ENCODE assay signal across 13 cellular contexts in genomic region chr1:15249032-15249601, GRCh38. TPM values are rescaled to one million over a fixed set of nuclear protein-coding genes. Genes with fewer than 3 reads are reported as not detected.
DNase-seq lines count a peak whose midpoint lies in the region; ATAC-seq and TF ChIP-seq lines count a peak whose summit lies in the region.
"Had no signal": no experiment of that assay in that cellular context is flagged by ENCODE, and none has a peak within 500 bp of the region (broad histone marks: within the 10 kb centered on the region; RNA-seq: fewer than 3 reads in every experiment).

No MANE protein-coding gene starts in this region.

- no peaks in the 10 kb centered on the region for H3K27me3 ChIP-seq in effector memory CD4-positive, alpha-beta T cell (replicated peaks; ENCODE audit: control insufficient read depth, insufficient read depth, low read length, poor library complexity, severe bottlenecking)

- peaks cover 9% of the 10 kb centered on the region for H3K36me3 Mint-ChIP-seq in activated CD8-positive, alpha-beta T cell treated with anti-CD3 and anti-CD28 coated beads for 36 hours (ENCODE audit: low read depth)
- H3K36me3 Mint-ChIP-seq in stimulated activated naive CD8-positive, alpha-beta T cell treated with anti-CD3 and anti-CD28 coated beads, Interleukin-15, Interleukin-2, amounts not matched to agents 100 ng/mL and 50 ng/mL, for 24 hours (ENCODE audit: low read depth): peaks cover 11% of the 10 kb centered on the region
- no peaks in the 10 kb centered on the region for H3K36me3 Mint-ChIP-seq in MCF 10A (ENCODE audit: insufficient read depth, unreplicated experiment)

- peaks cover 40% of the 10 kb centered on the region for H3K27me3 Mint-ChIP-seq in activated CD8-positive, alpha-beta T cell treated with anti-CD3 and anti-CD28 coated beads for 36 hours
- H3K27me3 Mint-ChIP-seq in stimulated activated naive CD8-positive, alpha-beta T cell treated with anti-CD3 and anti-CD28 coated beads, Interleukin-15, Interleukin-2, amounts not matched to agents 100 ng/mL and 50 ng/mL, for 24 hours: peaks cover 56% of the 10 kb centered on the region
- H3K27me3 Mint-ChIP-seq in MCF 10A (ENCODE audit: insufficient read depth, unreplicated experiment): peaks cover 51% of the 10 kb centered on the region

- H3K9me3 Mint-ChIP-seq in activated CD8-positive, alpha-beta T cell treated with anti-CD3 and anti-CD28 coated beads for 36 hours: peaks cover 11% of the 10 kb centered on the region
- no peaks in the 10 kb centered on the region for H3K9me3 Mint-ChIP-seq in stimulated activated naive CD8-positive, alpha-beta T cell treated with anti-CD3 and anti-CD28 coated beads, Interleukin-15, Interleukin-2, amounts not matched to agents 100 ng/mL and 50 ng/mL, for 24 hours
- no peaks in the 10 kb centered on the region for H3K9me3 Mint-ChIP-seq in MCF 10A (ENCODE audit: unreplicated experiment)
- H3K9me3 Mint-ChIP-seq: activated B cell treated with CpG ODN at 0.5 μM for 24 hours had no signal

- TF ChIP-seq CTCF in activated CD8-positive, alpha-beta T cell treated with anti-CD3 and anti-CD28 coated beads for 36 hours (IDR thresholded peaks at IDR 0.05): no peak
- TF ChIP-seq CTCF in MCF 10A (IDR thresholded peaks at IDR 0.05; ENCODE audit: unreplicated experiment) (no peak), lower leg skin (IDR thresholded peaks at IDR 0.05) (no peak)

- TF ChIP-seq POLR2A in lower leg skin (IDR thresholded peaks at IDR 0.05): no peak

- CTCF ChIA-PET in activated CD8-positive, alpha-beta T cell treated with anti-CD3 and anti-CD28 coated beads for 36 hours (lab: Charles Lee): interaction anchor here (0.7 to 2.1 kb wide), 3 partner anchors 18 to 96 kb away, joined by 3 to 8 read pairs (median 4); partner anchors contain the start of gene TMEM51
- CTCF ChIA-PET in MCF 10A (lab: Yijun Ruan, JAX): no interaction called here

- H3K9me3 ChIP-seq in effector memory CD4-positive, alpha-beta T cell (ENCODE audit: control insufficient read depth, low read length): no peaks in the 10 kb centered on the region

- POLR2A ChIA-PET in activated CD8-positive, alpha-beta T cell treated with anti-CD3 and anti-CD28 coated beads for 36 hours (lab: Charles Lee): interaction anchor here (0.6 to 3.2 kb wide), 4 partner anchors 12 to 75 kb away, joined by 3 to 10 read pairs (median 6); no protein-coding TSS in a partner anchor
- POLR2A ChIA-PET in MCF 10A (lab: Yijun Ruan, JAX): interaction anchor here (0.6 to 2.2 kb wide), 3 partner anchors 16 to 104 kb away, joined by 3 to 4 read pairs (median 3); no protein-coding TSS in a partner anchor

- no peak overlapping the region for H3K4me3 ChIP-seq in effector memory CD4-positive, alpha-beta T cell (ENCODE audit: insufficient read depth, low read depth, low read length, poor library complexity, severe bottlenecking)
- no peak overlapping the region for H3K4me3 ChIP-seq in lower leg skin (ENCODE audit: low read depth, poor library complexity, severe bottlenecking)

- peaks cover 69% of the 10 kb centered on the region for H3K4me1 Mint-ChIP-seq in activated CD8-positive, alpha-beta T cell treated with anti-CD3 and anti-CD28 coated beads for 36 hours (ENCODE audit: low read depth)
- H3K4me1 Mint-ChIP-seq in stimulated activated naive CD8-positive, alpha-beta T cell treated with anti-CD3 and anti-CD28 coated beads, Interleukin-15, Interleukin-2, amounts not matched to agents 100 ng/mL and 50 ng/mL, for 24 hours (ENCODE audit: low read depth): peaks cover 75% of the 10 kb centered on the region
- peaks cover 14% of the 10 kb centered on the region for H3K4me1 Mint-ChIP-seq in MCF 10A (ENCODE audit: insufficient read depth, unreplicated experiment)

- BruUV-seq in MCF 10A (replicated peaks; lab: Mats Ljungman, UMichigan): no TSS peak

- peak overlapping the region; percentile 88 for H3K27ac Mint-ChIP-seq in activated CD8-positive, alpha-beta T cell treated with anti-CD3 and anti-CD28 coated beads for 36 hours
- H3K27ac Mint-ChIP-seq in stimulated activated naive CD8-positive, alpha-beta T cell treated with anti-CD3 and anti-CD28 coated beads, Interleukin-15, Interleukin-2, amounts not matched to agents 100 ng/mL and 50 ng/mL, for 24 hours: peak overlapping the region; percentile 93
- H3K27ac Mint-ChIP-seq in MCF 10A (ENCODE audit: low read depth, unreplicated experiment): no peak overlapping the region
- H3K27ac Mint-ChIP-seq: activated B cell treated with CpG ODN at 0.5 μM for 24 hours had no signal

- peak; percentile 83 for ATAC-seq in activated CD8-positive, alpha-beta T cell treated with anti-CD3 and anti-CD28 coated beads for 36 hours
- ATAC-seq in HG02678 (IDR thresholded peaks at IDR 0.05; ENCODE audit: unreplicated experiment): no peak

- H3K36me3 ChIP-seq in effector memory CD4-positive, alpha-beta T cell (ENCODE audit: control insufficient read depth, insufficient read depth, low read length): no peaks in the 10 kb centered on the region

- H3K4me1 ChIP-seq in effector memory CD4-positive, alpha-beta T cell (ENCODE audit: control insufficient read depth, insufficient read depth, low read length, poor library complexity, severe bottlenecking): peaks cover 10% of the 10 kb centered on the region

- intact Hi-C loops in activated CD8-positive, alpha-beta T cell treated with anti-CD3 and anti-CD28 coated beads for 36 hours (cut with micrococcal nuclease): no loop called here
- intact Hi-C loops in MCF 10A (cut with micrococcal nuclease): no loop called here
- intact Hi-C loops in lower leg skin (cut with DNase I; ENCODE audit: low total_unique reads): no loop called here

- peak; percentile 18 to 25 for DNase-seq in activated CD8-positive, alpha-beta memory T cell treated with anti-CD3 and anti-CD28 coated beads for 1 hour (ENCODE audit: extremely low read depth in 1 of 2, low read depth in 1 of 2)
- DNase-seq in activated CD8-positive, alpha-beta memory T cell treated with anti-CD3 and anti-CD28 coated beads for 24 hours: no peak
- peak; percentile 88 for DNase-seq in activated CD8-positive, alpha-beta T cell treated with anti-CD3 and anti-CD28 coated beads for 36 hours
- DNase-seq in effector memory CD4-positive, alpha-beta T cell: peak; percentile 16 to 26 (median 25)
- DNase-seq in MCF 10A (ENCODE audit: unreplicated experiment) (no peak), lower leg skin (ENCODE audit: low spot score in 2 of 2) (no peak)
- DNase-seq: ACHN, activated B cell treated with CpG ODN at 0.5 μM for 24 hours, H9, NCI-H526 treated with DMSO at 0.1 percent for 48 hours had no signal

- 61 to 65% methylated on average over 6 of the region's 6 CpGs for WGBS in lower leg skin, 2 donors

- H3K27ac ChIP-seq in effector memory CD4-positive, alpha-beta T cell (ENCODE audit: insufficient read depth, low read length, poor library complexity, severe bottlenecking): no peak overlapping the region
- H3K27ac ChIP-seq: HL-60 had no signal

- H3K4me3 Mint-ChIP-seq in activated CD8-positive, alpha-beta T cell treated with anti-CD3 and anti-CD28 coated beads for 36 hours: peak overlapping the region; percentile 47
- peak overlapping the region; percentile 69 for H3K4me3 Mint-ChIP-seq in stimulated activated naive CD8-positive, alpha-beta T cell treated with anti-CD3 and anti-CD28 coated beads, Interleukin-15, Interleukin-2, amounts not matched to agents 100 ng/mL and 50 ng/mL, for 24 hours
- no peak overlapping the region for H3K4me3 Mint-ChIP-seq in MCF 10A (ENCODE audit: unreplicated experiment)
- H3K4me3 Mint-ChIP-seq: activated B cell treated with CpG ODN at 0.5 μM for 24 hours, H9 had no signal

RNA-seq across cellular contexts. Expression of gene FHAD1, which starts 2.1 kb away (rescaled TPM):
- total RNA-seq in activated CD8-positive, alpha-beta T cell treated with anti-CD3 and anti-CD28 coated beads for 36 hours: under 1 TPM; 0.07 to 0.16 TPM
- total RNA-seq in MCF 10A (2022) (not detected in 2 replicates), lower leg skin (1 to 10 TPM in 1 of 4 donors, under 1 TPM in 1, not detected in 2; 0.52 to 2.0 TPM)
- total RNA-seq: activated B cell treated with CpG ODN at 0.5 μM for 24 hours had no signal

Comparison
In these comparisons a context has a peak if more than half of its experiments do, and no peak if none do; other contexts are left out.
1. DNase-seq: peak in activated CD8-positive, alpha-beta memory T cell treated with anti-CD3 and anti-CD28 coated beads for 1 hour (2 of 2), activated CD8-positive, alpha-beta T cell treated with anti-CD3 and anti-CD28 coated beads for 36 hours (single experiment) and effector memory CD4-positive, alpha-beta T cell (3 of 3); none in activated CD8-positive, alpha-beta memory T cell treated with anti-CD3 and anti-CD28 coated beads for 24 hours (single experiment), MCF 10A (single experiment) and lower leg skin (0 of 2).